8 cellular contexts compared by ENCODE assay signal in the genomic region with DNA sequence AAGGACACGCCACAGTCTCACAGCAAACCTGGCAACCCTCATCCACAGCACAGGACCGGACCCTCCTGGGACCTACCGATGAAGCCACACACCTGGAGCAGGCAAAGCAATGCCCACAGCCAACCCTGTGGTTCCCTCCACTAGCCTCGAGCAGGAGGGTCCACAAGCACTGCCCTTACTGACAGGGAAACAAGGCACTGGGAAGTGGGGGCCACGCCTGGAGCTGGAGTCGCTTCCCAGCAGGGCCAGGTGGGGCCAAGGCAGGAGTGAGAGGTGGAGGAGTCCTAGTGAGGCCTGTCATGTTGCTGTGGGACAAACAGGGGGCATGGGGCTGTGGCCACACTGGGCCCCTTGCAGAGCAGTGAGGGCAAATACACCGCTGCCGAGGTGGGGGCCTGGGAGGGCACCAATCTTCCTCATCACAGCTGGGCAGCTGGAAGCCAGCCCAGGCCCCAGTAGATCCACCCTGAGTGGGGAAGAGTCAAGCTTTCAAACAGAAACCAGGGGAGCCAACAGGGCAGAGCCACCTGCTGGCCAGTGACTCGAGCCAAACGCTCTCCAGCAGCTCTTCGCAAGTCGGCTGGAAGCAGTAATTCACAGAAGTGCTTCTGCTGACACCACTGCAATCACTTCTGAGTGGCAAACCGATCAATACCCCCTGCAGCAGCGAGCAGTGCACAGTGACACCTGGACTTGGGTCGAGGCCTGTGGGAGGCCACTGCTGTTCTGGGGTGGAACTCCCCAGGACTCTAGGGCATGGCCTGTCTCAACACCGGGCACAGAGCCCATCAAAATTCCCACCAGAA. TPM values are rescaled to one million over a fixed set of nuclear protein-coding genes. Genes with fewer than 3 reads are reported as not detected.
A peak's percentile ranks its signal among the peaks of the same experiment; 100 is the strongest.
DNase-seq lines count a peak whose midpoint lies in the region; ATAC-seq and TF ChIP-seq lines count a peak whose summit lies in the region.

No MANE protein-coding gene starts in this region.

- ATAC-seq in body of pancreas (no peak), HG02759 (IDR thresholded peaks at IDR 0.05; ENCODE audit: unreplicated experiment) (no peak)
- ATAC-seq in stimulated activated effector memory CD8-positive, alpha-beta T cell treated with anti-CD3 and anti-CD28 coated beads, Interleukin-12 subunit alpha, Interleukin-12 subunit beta, amount 100 ng/mL, for 72 hours: no peak

- DNase-seq in ELF-1 (ENCODE audit: low read depth, low spot score) (peak; percentile 39), NCI-H1105 (lab: John Stamatoyannopoulos, UW) (peak; percentile 36), body of pancreas (peak; percentile 29 to 55 (median 42)), myocyte (ENCODE audit: low read depth) (peak; percentile 63), cerebellar nuclear complex (lab: John Stamatoyannopoulos, UW) (no peak)
- DNase-seq in stimulated activated effector memory CD8-positive, alpha-beta T cell treated with anti-CD3 and anti-CD28 coated beads, Interleukin-12 subunit alpha, Interleukin-12 subunit beta, amount 100 ng/mL, for 72 hours (ENCODE audit: low spot score in 2 of 2): no peak
- DNase-seq in stimulated activated CD4-positive, alpha-beta T cell treated with anti-CD3 and anti-CD28 coated beads, Interleukin-4, amount 100 ng/mL, for 24 hours: no peak

- no peaks in the 10 kb centered on the region for H3K36me3 ChIP-seq in body of pancreas (replicated peaks in 1 of 2; ENCODE audit: insufficient read depth in 1 of 2, low read depth in 2 of 2)

- H3K9me3 Mint-ChIP-seq in stimulated activated effector memory CD8-positive, alpha-beta T cell treated with anti-CD3 and anti-CD28 coated beads, Interleukin-12 subunit alpha, Interleukin-12 subunit beta, amount 100 ng/mL, for 72 hours: no peaks in the 10 kb centered on the region

- no peak overlapping the region for H3K4me3 Mint-ChIP-seq in stimulated activated effector memory CD8-positive, alpha-beta T cell treated with anti-CD3 and anti-CD28 coated beads, Interleukin-12 subunit alpha, Interleukin-12 subunit beta, amount 100 ng/mL, for 72 hours

- WGBS in body of pancreas, 2 donors: 28 to 42% methylated on average over 9 to 16 of the region's 16 CpGs

- intact Hi-C loops in body of pancreas (cut with DNase I): no loop called here

- no peak overlapping the region for H3K4me3 ChIP-seq in body of pancreas

- no peaks in the 10 kb centered on the region for H3K36me3 Mint-ChIP-seq in stimulated activated effector memory CD8-positive, alpha-beta T cell treated with anti-CD3 and anti-CD28 coated beads, Interleukin-12 subunit alpha, Interleukin-12 subunit beta, amount 100 ng/mL, for 72 hours

- H3K4me1 ChIP-seq in body of pancreas: peaks cover 7% of the 10 kb centered on the region

- no peak overlapping the region for H3K27ac Mint-ChIP-seq in stimulated activated effector memory CD8-positive, alpha-beta T cell treated with anti-CD3 and anti-CD28 coated beads, Interleukin-12 subunit alpha, Interleukin-12 subunit beta, amount 100 ng/mL, for 72 hours

- H3K27me3 ChIP-seq in body of pancreas: no peaks in the 10 kb centered on the region

- no peaks in the 10 kb centered on the region for H3K9me3 ChIP-seq in body of pancreas

- H3K4me1 Mint-ChIP-seq in stimulated activated effector memory CD8-positive, alpha-beta T cell treated with anti-CD3 and anti-CD28 coated beads, Interleukin-12 subunit alpha, Interleukin-12 subunit beta, amount 100 ng/mL, for 72 hours: no peaks in the 10 kb centered on the region

- TF ChIP-seq CTCF in body of pancreas (IDR thresholded peaks at IDR 0.05): peak; percentile 4 to 46 (median 37)

- no peak for TF ChIP-seq POLR2A in body of pancreas (IDR thresholded peaks at IDR 0.05)

- no peak overlapping the region for H3K27ac ChIP-seq in body of pancreas

RNA-seq across cellular contexts. Expression of gene SULT4A1, which starts 13.7 kb away (rescaled TPM):
- total RNA-seq in body of pancreas (under 1 TPM in 1 of 2 donors, not detected in 1; 0.26 TPM), myocyte (0.36 TPM in 1 of 2 replicates, not detected in the other)
- 0.20 TPM for polyA plus RNA-seq in myocyte (2012)

RNA-seq across cellular contexts. Expression of gene EFCAB6, which starts 36.5 kb away (rescaled TPM):
- total RNA-seq in body of pancreas: 1 to 10 TPM; 4.0 to 4.4 TPM
- total RNA-seq in myocyte: 2.7 and 4.6 TPM in 2 replicates
- 1.3 TPM for polyA plus RNA-seq in myocyte (2012)

RNA-seq across cellular contexts. Expression of gene PNPLA5, which starts 43.2 kb away (rescaled TPM):
- not detected for total RNA-seq in body of pancreas
- not detected in 2 replicates for total RNA-seq in myocyte
- 0.13 TPM for polyA plus RNA-seq in myocyte (2012)

Comparison
In these comparisons a context has a peak if more than half of its experiments do, and no peak if none do; other contexts are left out.
1. DNase-seq: peak in ELF-1 (single experiment), NCI-H1105 (single experiment), body of pancreas (4 of 4) and myocyte (single experiment); none in cerebellar nuclear complex (0 of 2), stimulated activated effector memory CD8-positive, alpha-beta T cell treated with anti-CD3 and anti-CD28 coated beads, Interleukin-12 subunit alpha, Interleukin-12 subunit beta, amount 100 ng/mL, for 72 hours (0 of 2) and stimulated activated CD4-positive, alpha-beta T cell treated with anti-CD3 and anti-CD28 coated beads, Interleukin-4, amount 100 ng/mL, for 24 hours (single experiment).